ENCODE assay signal across 22 cellular contexts in the genomic region with DNA sequence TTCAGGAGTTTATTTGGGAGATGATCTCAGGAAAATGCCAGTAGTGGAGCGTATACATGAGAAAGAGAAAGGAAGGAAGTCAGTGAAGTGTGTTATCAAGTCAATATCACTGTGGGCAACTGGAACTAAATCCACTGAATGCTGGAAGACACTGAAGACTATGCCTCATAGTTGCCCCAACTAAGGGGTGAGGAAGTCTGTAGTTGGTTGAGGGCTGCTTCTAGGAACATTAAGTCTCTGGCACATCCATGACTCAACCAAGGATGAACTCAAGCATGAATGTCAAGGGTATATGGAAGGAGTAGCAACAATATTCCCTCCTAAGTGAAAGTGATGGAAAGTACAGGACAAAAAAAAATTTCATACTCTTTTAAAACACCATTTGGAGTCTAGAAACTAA.
"Had no signal": no experiment of that assay in that cellular context is flagged by ENCODE, and none has a peak within 500 bp of the region (broad histone marks: within the 10 kb centered on the region; RNA-seq: fewer than 3 reads in every experiment).

No MANE protein-coding gene starts in this region.

- DNase-seq: Kasumi-1, MM.1S, NCI-H1092 treated with DMSO at 0.1 percent for 48 hours, NCI-H1436, NCI-H187, NCI-H2029, NCI-H2081 treated with DMSO at 0.1 percent for 48 hours, NCI-H2171, NCI-H226, NCI-H446, NCI-H510A, NCI-H524 treated with DMSO at 0.1 percent for 48 hours, NCI-H69, NCI-H774, PC-3, Right ventricle myocardium superior, RPMI8226, SK-N-SH, SW 1271 had no signal

- H3K27ac Mint-ChIP-seq: IgD-negative memory B cell had no signal

- H3K27me3 Mint-ChIP-seq: IgD-negative memory B cell had no signal

- ATAC-seq: K562, Panc1, PC-3 had no signal

- H3K4me1 Mint-ChIP-seq: IgD-negative memory B cell had no signal

- H3K4me3 Mint-ChIP-seq: IgD-negative memory B cell had no signal

- H3K36me3 Mint-ChIP-seq: IgD-negative memory B cell had no signal
